In genomic region chr17:39765766-39766165, GRCh38 we compare ENCODE assay signal across 2 cellular contexts.
A peak's percentile ranks its signal among the peaks of the same experiment; 100 is the strongest.
TF ChIP-seq lines count a peak whose summit lies in the region.

No MANE protein-coding gene starts in this region.

TF ChIP-seq in HepG2, 621 proteins besides CTCF, POLR2A, EP300 and RAD21:
- TF ChIP-seq RBAK (CRISPR knock-in tag; IDR thresholded peaks at IDR 0.05) (no peak), MAFK (conservative IDR thresholded peaks at IDR 0.05 in 1 of 2, IDR thresholded peaks at IDR 0.05 in 1 of 2; ENCODE audit: low read length in 2 of 2) (peak; percentile 8 to 28; a peak in 2 of 4 replicates), U2AF1 (optimal IDR thresholded peaks at IDR 0.05; ENCODE audit: low read depth, low read length) (no peak), ZNF724P (CRISPR knock-in tag; IDR thresholded peaks at IDR 0.05; ENCODE audit: borderline replicate concordance) (no peak), ZNF354B (CRISPR knock-in tag; IDR thresholded peaks at IDR 0.05) (no peak), TRAFD1 (CRISPR knock-in tag; IDR thresholded peaks at IDR 0.05; ENCODE audit: borderline replicate concordance) (no peak), TFAP4 (IDR thresholded peaks at IDR 0.05; ENCODE audit: borderline replicate concordance, low read depth) (no peak)
TF ChIP-seq in HepG2: peak in this region for 1.

TF ChIP-seq in HEK293, 187 proteins besides CTCF, POLR2A, EP300 and RAD21:
- TF ChIP-seq ZNF501 (tag by site-specific recombination; IDR thresholded peaks at IDR 0.05) (no peak), ZNF274 (IDR thresholded peaks at IDR 0.05; ENCODE audit: low read length) (no peak), ZNF274 (tag by site-specific recombination; IDR thresholded peaks at IDR 0.05; ENCODE audit: borderline replicate concordance) (peak; percentile 63; the same call in 1 of the 2 replicates)
